ENCODE assay signal across 18 cellular contexts in the genomic region with DNA sequence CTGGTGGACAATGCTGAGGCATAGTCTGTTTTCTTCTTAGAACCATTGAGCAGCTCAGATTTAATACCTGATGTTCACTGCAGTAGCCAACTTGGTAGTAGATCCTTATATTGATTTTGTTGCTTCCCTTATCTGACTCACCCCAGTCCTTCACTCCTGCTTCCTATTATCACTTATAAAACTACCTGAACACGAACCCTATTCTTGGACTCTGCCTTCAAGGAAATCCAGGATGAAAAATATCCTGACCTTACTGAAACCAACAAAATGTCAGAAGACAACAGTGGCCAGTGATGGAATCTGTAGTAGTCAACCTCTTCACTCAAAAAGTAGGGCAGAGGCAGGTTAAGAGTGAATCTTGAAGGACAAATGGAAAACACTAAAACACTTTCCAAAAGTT.
DNase-seq lines count a peak whose midpoint lies in the region; ATAC-seq and TF ChIP-seq lines count a peak whose summit lies in the region.
"Had no signal": no experiment of that assay in that cellular context is flagged by ENCODE, and none has a peak within 500 bp of the region (broad histone marks: within the 10 kb centered on the region; RNA-seq: fewer than 3 reads in every experiment).

No MANE protein-coding gene starts in this region.

- TF ChIP-seq CTCF in glutamatergic neuron (IDR thresholded peaks at IDR 0.05; ENCODE audit: partially characterized antibody, unreplicated experiment) (no peak), neutrophil (IDR thresholded peaks at IDR 0.05) (no peak), osteocyte (IDR thresholded peaks at IDR 0.05) (no peak), nephron progenitor cell (IDR thresholded peaks at IDR 0.05) (no peak)

- H3K36me3 Mint-ChIP-seq in glutamatergic neuron (ENCODE audit: unreplicated experiment), result peaks cover 10% of the 10 kb centered on the region
- H3K36me3 Mint-ChIP-seq in osteocyte (ENCODE audit: unreplicated experiment), result no peaks in the 10 kb centered on the region
- H3K36me3 Mint-ChIP-seq in nephron progenitor cell (ENCODE audit: low read depth), result no peaks in the 10 kb centered on the region
- H3K36me3 Mint-ChIP-seq: CD8-positive, alpha-beta T cell had no signal

- no peaks in the 10 kb centered on the region for H3K36me3 ChIP-seq in neutrophil
- H3K36me3 ChIP-seq: BLaER1 treated with 17β-estradiol and CSF1 and Interleukin-3, amounts not matched to agents 10 nM and 100 nM had no signal

- H3K27ac Mint-ChIP-seq in glutamatergic neuron (ENCODE audit: unreplicated experiment) (peak overlapping the region; percentile 25), osteocyte (ENCODE audit: unreplicated experiment) (no peak overlapping the region), nephron progenitor cell (no peak overlapping the region)
- H3K27ac Mint-ChIP-seq: B cell; CD8-positive, alpha-beta T cell; HFFc6 had no signal

- H3K27me3 Mint-ChIP-seq in glutamatergic neuron (ENCODE audit: unreplicated experiment), result peaks cover 4% of the 10 kb centered on the region
- H3K27me3 Mint-ChIP-seq in osteocyte (ENCODE audit: unreplicated experiment), result peaks cover 21% of the 10 kb centered on the region
- no peaks in the 10 kb centered on the region for H3K27me3 Mint-ChIP-seq in nephron progenitor cell (ENCODE audit: low read depth, poor library complexity)

- DNase-seq in glutamatergic neuron, result no peak
- DNase-seq in osteocyte (ENCODE audit: extremely low spot score, unreplicated experiment), result no peak
- DNase-seq in nephron progenitor cell, result no peak
- DNase-seq: 8988T; Calu3; CD8-positive, alpha-beta T cell; DMS79 treated with DMSO at 0.1 percent for 48 hours; GF-D8; HFFc6 had no signal

- H3K9me3 Mint-ChIP-seq in glutamatergic neuron (ENCODE audit: unreplicated experiment), result peaks cover 3% of the 10 kb centered on the region
- H3K9me3 Mint-ChIP-seq in osteocyte (ENCODE audit: unreplicated experiment), result no peaks in the 10 kb centered on the region
- H3K9me3 Mint-ChIP-seq in nephron progenitor cell, result peaks cover 31% of the 10 kb centered on the region
- H3K9me3 Mint-ChIP-seq: CD8-positive, alpha-beta T cell; HFFc6 had no signal

- H3K4me1 Mint-ChIP-seq in glutamatergic neuron (ENCODE audit: low read depth, unreplicated experiment), result no peaks in the 10 kb centered on the region
- H3K4me1 Mint-ChIP-seq in osteocyte (ENCODE audit: unreplicated experiment), result peaks cover 3% of the 10 kb centered on the region
- H3K4me1 Mint-ChIP-seq in nephron progenitor cell, result peaks cover 6% of the 10 kb centered on the region
- H3K4me1 Mint-ChIP-seq: B cell had no signal

- no peaks in the 10 kb centered on the region for H3K27me3 ChIP-seq in neutrophil
- H3K27me3 ChIP-seq: BLaER1 treated with 17β-estradiol and CSF1 and Interleukin-3, amounts not matched to agents 10 nM and 100 nM had no signal

- peaks cover under 1 to 4% of the 10 kb centered on the region in 2 experiments for H3K4me1 ChIP-seq in neutrophil (ENCODE audit: control insufficient read depth in 1 of 2, insufficient read depth in 1 of 2, low read depth in 1 of 2, low read length in 1 of 2)

- H3K27ac ChIP-seq in angular gyrus (ENCODE audit: low read depth, low read length), result peak overlapping the region; percentile 57
- H3K27ac ChIP-seq in neutrophil, result peak overlapping the region; percentile 45
- H3K27ac ChIP-seq in temporal lobe (ENCODE audit: low read depth, low read length), result peak overlapping the region; percentile 86
- H3K27ac ChIP-seq: BLaER1 treated with 17β-estradiol and CSF1 and Interleukin-3, amounts not matched to agents 10 nM and 100 nM; GM23248 had no signal

- H3K4me3 ChIP-seq in neutrophil (ENCODE audit: low read depth in 1 of 2, low read length in 1 of 2), result no peak overlapping the region
- H3K4me3 ChIP-seq: BLaER1 treated with 17β-estradiol and CSF1 and Interleukin-3, amounts not matched to agents 10 nM and 100 nM; GM12878; GM23248 had no signal

- no peaks in the 10 kb centered on the region for H3K9me3 ChIP-seq in neutrophil

- no peak for ATAC-seq in HG03097 (IDR thresholded peaks at IDR 0.05; ENCODE audit: low FRiP score, unreplicated experiment)
- ATAC-seq: CD8-positive, alpha-beta T cell; GM12878; HCT116 had no signal

- H3K4me3 Mint-ChIP-seq in glutamatergic neuron (ENCODE audit: unreplicated experiment), result no peak overlapping the region
- no peak overlapping the region for H3K4me3 Mint-ChIP-seq in osteocyte (ENCODE audit: unreplicated experiment)
- no peak overlapping the region for H3K4me3 Mint-ChIP-seq in nephron progenitor cell
- H3K4me3 Mint-ChIP-seq: B cell; CD8-positive, alpha-beta T cell; HFFc6 had no signal
